Comparison of ENCODE assay signal across 12 cellular contexts in genomic region chr7:28144266-28144665, GRCh38. TPM values are rescaled to one million over a fixed set of nuclear protein-coding genes. Genes with fewer than 3 reads are reported as not detected.
A peak's percentile ranks its signal among the peaks of the same experiment; 100 is the strongest.
DNase-seq lines count a peak whose midpoint lies in the region; ATAC-seq and TF ChIP-seq lines count a peak whose summit lies in the region.
"Had no signal": no experiment of that assay in that cellular context is flagged by ENCODE, and none has a peak within 500 bp of the region (broad histone marks: within the 10 kb centered on the region; RNA-seq: fewer than 3 reads in every experiment).

No MANE protein-coding gene starts in this region.

- peak; percentile 63 for TF ChIP-seq CTCF in type B pancreatic cell (conservative IDR thresholded peaks at IDR 0.05)

- peaks cover 22% of the 10 kb centered on the region for H3K4me1 Mint-ChIP-seq in activated naive CD8-positive, alpha-beta T cell treated with anti-CD3 and anti-CD28 coated beads for 36 hours
- peaks cover 26% of the 10 kb centered on the region for H3K4me1 Mint-ChIP-seq in activated naive CD8-positive, alpha-beta T cell treated with anti-CD3 and anti-CD28 coated beads, Interleukin-2, amount 50 U/mL, for 24 hours
- peaks cover 10% of the 10 kb centered on the region for H3K4me1 Mint-ChIP-seq in type B pancreatic cell (ENCODE audit: unreplicated experiment)
- H3K4me1 Mint-ChIP-seq in activated T-cell treated with anti-CD3 and anti-CD28 coated beads, Interleukin-2, amount 50 U/mL, for 24 hours (ENCODE audit: low read depth) = peaks cover 31% of the 10 kb centered on the region
- H3K4me1 Mint-ChIP-seq: activated naive CD8-positive, alpha-beta T cell treated with anti-CD3 and anti-CD28 coated beads, Interleukin-2, amount 10 ng/mL, durations not matched to agents 7 days and 5 days had no signal

- ATAC-seq in activated naive CD8-positive, alpha-beta T cell treated with anti-CD3 and anti-CD28 coated beads, Interleukin-2, amount 50 U/mL, for 24 hours = no peak
- no peak for ATAC-seq in HG03095 (IDR thresholded peaks at IDR 0.05; ENCODE audit: unreplicated experiment)

- peak overlapping the region; percentile 42 for H3K4me3 Mint-ChIP-seq in activated naive CD8-positive, alpha-beta T cell treated with anti-CD3 and anti-CD28 coated beads for 36 hours
- H3K4me3 Mint-ChIP-seq in activated naive CD8-positive, alpha-beta T cell treated with anti-CD3 and anti-CD28 coated beads, Interleukin-2, amount 50 U/mL, for 24 hours = no peak overlapping the region
- H3K4me3 Mint-ChIP-seq in type B pancreatic cell = peak overlapping the region; percentile 12
- no peak overlapping the region for H3K4me3 Mint-ChIP-seq in activated T-cell treated with anti-CD3 and anti-CD28 coated beads, Interleukin-2, amount 50 U/mL, for 24 hours
- H3K4me3 Mint-ChIP-seq: activated naive CD8-positive, alpha-beta T cell treated with anti-CD3 and anti-CD28 coated beads, Interleukin-2, amount 10 ng/mL, durations not matched to agents 7 days and 5 days had no signal

- no peaks in the 10 kb centered on the region for H3K27me3 Mint-ChIP-seq in activated naive CD8-positive, alpha-beta T cell treated with anti-CD3 and anti-CD28 coated beads for 36 hours
- H3K27me3 Mint-ChIP-seq in activated naive CD8-positive, alpha-beta T cell treated with anti-CD3 and anti-CD28 coated beads, Interleukin-2, amount 50 U/mL, for 24 hours = no peaks in the 10 kb centered on the region
- H3K27me3 Mint-ChIP-seq in type B pancreatic cell = peaks cover 3% of the 10 kb centered on the region
- H3K27me3 Mint-ChIP-seq in activated T-cell treated with anti-CD3 and anti-CD28 coated beads, Interleukin-2, amount 50 U/mL, for 24 hours = no peaks in the 10 kb centered on the region

- H3K27ac Mint-ChIP-seq in activated naive CD8-positive, alpha-beta T cell treated with anti-CD3 and anti-CD28 coated beads for 36 hours = no peak overlapping the region
- no peak overlapping the region for H3K27ac Mint-ChIP-seq in activated naive CD8-positive, alpha-beta T cell treated with anti-CD3 and anti-CD28 coated beads, Interleukin-2, amount 50 U/mL, for 24 hours
- H3K27ac Mint-ChIP-seq in type B pancreatic cell = no peak overlapping the region
- no peak overlapping the region for H3K27ac Mint-ChIP-seq in activated T-cell treated with anti-CD3 and anti-CD28 coated beads, Interleukin-2, amount 50 U/mL, for 24 hours
- H3K27ac Mint-ChIP-seq: activated naive CD8-positive, alpha-beta T cell treated with anti-CD3 and anti-CD28 coated beads, Interleukin-2, amount 10 ng/mL, durations not matched to agents 7 days and 5 days had no signal

- no peaks in the 10 kb centered on the region for H3K9me3 Mint-ChIP-seq in activated naive CD8-positive, alpha-beta T cell treated with anti-CD3 and anti-CD28 coated beads for 36 hours
- H3K9me3 Mint-ChIP-seq in activated naive CD8-positive, alpha-beta T cell treated with anti-CD3 and anti-CD28 coated beads, Interleukin-2, amount 50 U/mL, for 24 hours = no peaks in the 10 kb centered on the region
- no peaks in the 10 kb centered on the region for H3K9me3 Mint-ChIP-seq in type B pancreatic cell
- no peaks in the 10 kb centered on the region for H3K9me3 Mint-ChIP-seq in activated T-cell treated with anti-CD3 and anti-CD28 coated beads, Interleukin-2, amount 50 U/mL, for 24 hours
- H3K9me3 Mint-ChIP-seq: activated naive CD8-positive, alpha-beta T cell treated with anti-CD3 and anti-CD28 coated beads, Interleukin-2, amount 10 ng/mL, durations not matched to agents 7 days and 5 days had no signal

- no peak for DNase-seq in activated naive CD8-positive, alpha-beta T cell treated with anti-CD3 and anti-CD28 coated beads for 36 hours
- DNase-seq in activated naive CD8-positive, alpha-beta T cell treated with anti-CD3 and anti-CD28 coated beads, Interleukin-2, amount 50 U/mL, for 24 hours = no peak
- DNase-seq in SK-N-DZ (ENCODE audit: low spot score) (peak; percentile 61), left kidney (ENCODE audit: low read depth, low spot score) (peak; percentile 37), type B pancreatic cell (ENCODE audit: extremely low spot score, unreplicated experiment) (no peak), NCI-H2107 treated with DMSO at 0.1 percent for 48 hours (lab: John Stamatoyannopoulos, UW; ENCODE audit: unreplicated experiment) (no peak)
- DNase-seq in activated T-cell treated with anti-CD3 and anti-CD28 coated beads, Interleukin-2, amount 50 U/mL, for 24 hours = no peak
- DNase-seq: activated CD4-positive, alpha-beta T cell treated with anti-CD3 and anti-CD28 coated beads, Interleukin-2, amount 50 U/mL, for 1 hour; activated naive CD8-positive, alpha-beta T cell treated with anti-CD3 and anti-CD28 coated beads, Interleukin-2, amount 10 ng/mL, durations not matched to agents 7 days and 5 days; Karpas-422; RPMI8226 had no signal

- peaks cover 9% of the 10 kb centered on the region for H3K36me3 Mint-ChIP-seq in activated naive CD8-positive, alpha-beta T cell treated with anti-CD3 and anti-CD28 coated beads for 36 hours
- H3K36me3 Mint-ChIP-seq in activated naive CD8-positive, alpha-beta T cell treated with anti-CD3 and anti-CD28 coated beads, Interleukin-2, amount 50 U/mL, for 24 hours (ENCODE audit: low read depth) = peaks cover 17% of the 10 kb centered on the region
- no peaks in the 10 kb centered on the region for H3K36me3 Mint-ChIP-seq in type B pancreatic cell
- peaks cover 5% of the 10 kb centered on the region for H3K36me3 Mint-ChIP-seq in activated T-cell treated with anti-CD3 and anti-CD28 coated beads, Interleukin-2, amount 50 U/mL, for 24 hours (ENCODE audit: low read depth)

RNA-seq across cellular contexts. Expression of gene JAZF1, which starts 36.3 kb away (rescaled TPM):
- total RNA-seq in activated naive CD8-positive, alpha-beta T cell treated with anti-CD3 and anti-CD28 coated beads for 36 hours = 1 to 10 TPM; 6.6 to 7.4 TPM
- 5.9 and 6.2 TPM in 2 replicates for polyA plus RNA-seq in SK-N-DZ (2014; cell fraction: cytosol; rRNA removed)
- 4.3 and 5.5 TPM in 2 replicates for polyA plus RNA-seq in SK-N-DZ (2014; cell fraction: nucleus; rRNA removed)
- total RNA-seq in type B pancreatic cell (ENCODE audit: low replicate concordance) = 3.9 and 4.9 TPM in 2 replicates

Comparison
In these comparisons a context has a peak if more than half of its experiments do, and no peak if none do; other contexts are left out.
1. H3K4me3 Mint-ChIP-seq: peak in activated naive CD8-positive, alpha-beta T cell treated with anti-CD3 and anti-CD28 coated beads for 36 hours (single experiment) and type B pancreatic cell (single experiment); none in activated naive CD8-positive, alpha-beta T cell treated with anti-CD3 and anti-CD28 coated beads, Interleukin-2, amount 50 U/mL, for 24 hours (single experiment) and activated T-cell treated with anti-CD3 and anti-CD28 coated beads, Interleukin-2, amount 50 U/mL, for 24 hours (single experiment).
2. DNase-seq: peak in SK-N-DZ (single experiment) and left kidney (single experiment); none in activated naive CD8-positive, alpha-beta T cell treated with anti-CD3 and anti-CD28 coated beads for 36 hours (single experiment), activated naive CD8-positive, alpha-beta T cell treated with anti-CD3 and anti-CD28 coated beads, Interleukin-2, amount 50 U/mL, for 24 hours (single experiment), type B pancreatic cell (single experiment), activated T-cell treated with anti-CD3 and anti-CD28 coated beads, Interleukin-2, amount 50 U/mL, for 24 hours (single experiment) and NCI-H2107 treated with DMSO at 0.1 percent for 48 hours (single experiment).